In genomic region chr22:35205956-35206355, GRCh38 we compare ENCODE assay signal across 14 cellular contexts. TPM values are rescaled to one million over a fixed set of nuclear protein-coding genes. Genes with fewer than 3 reads are reported as not detected.
A peak's percentile ranks its signal among the peaks of the same experiment; 100 is the strongest.
DNase-seq lines count a peak whose midpoint lies in the region; ATAC-seq, FAIRE-seq and TF ChIP-seq lines count a peak whose summit lies in the region.
"Had no signal": no experiment of that assay in that cellular context is flagged by ENCODE, and none has a peak within 500 bp of the region (broad histone marks: within the 10 kb centered on the region; RNA-seq: fewer than 3 reads in every experiment).

No MANE protein-coding gene starts in this region.

- H3K4me1 ChIP-seq in mesendoderm (ENCODE audit: control insufficient read depth, low read depth, low read length) (peaks cover 4% of the 10 kb centered on the region), left lung (no peaks in the 10 kb centered on the region)
- H3K4me1 ChIP-seq: vagina had no signal

- no peak overlapping the region for H2BK15ac ChIP-seq in mesendoderm (replicated peaks; ENCODE audit: low read depth)

- no peak overlapping the region for H3K4ac ChIP-seq in mesendoderm (ENCODE audit: low read depth, low read length)

- WGBS in mesendoderm (ENCODE audit: extremely low coverage, insufficient coverage, low lambda C conversion rate) = no CpG with 5 or more reads among the region's 5 CpGs

- no peak overlapping the region for H2AK5ac ChIP-seq in mesendoderm (ENCODE audit: low read length)

- FAIRE-seq in bronchial epithelial cell (lab: Jason Lieb, UNC) = no peak
- FAIRE-seq: H1, HepG2, TTC549 had no signal

- no peak overlapping the region for H2BK120ac ChIP-seq in mesendoderm (ENCODE audit: low read depth, low read length)

- H3K9me3 ChIP-seq in left lung = no peaks in the 10 kb centered on the region
- H3K9me3 ChIP-seq: vagina had no signal

- H3K23ac ChIP-seq in mesendoderm (ENCODE audit: low read length) = no peak overlapping the region

- H3K9ac ChIP-seq in mesendoderm (ENCODE audit: low read length) = no peak overlapping the region

- H3K27ac ChIP-seq in mesendoderm (ENCODE audit: low read depth, low read length) = no peak overlapping the region
- H3K27ac ChIP-seq in left lung = no peak overlapping the region
- H3K27ac ChIP-seq: coronary artery, vagina had no signal

- H3K79me2 ChIP-seq in mesendoderm (ENCODE audit: control insufficient read depth, insufficient read depth, low read length) = no peaks in the 10 kb centered on the region

- H3K4me3 ChIP-seq in bronchial epithelial cell (ENCODE audit: low read depth, low read length) = no peak overlapping the region
- H3K4me3 ChIP-seq in mesendoderm (ENCODE audit: low read length) = no peak overlapping the region
- H3K4me3 ChIP-seq in left lung = no peak overlapping the region
- H3K4me3 ChIP-seq: coronary artery, vagina had no signal

- H3K27me3 ChIP-seq in bronchial epithelial cell (ENCODE audit: control insufficient read depth, insufficient read depth, low read length) = no peaks in the 10 kb centered on the region
- H3K27me3 ChIP-seq in mesendoderm (ENCODE audit: insufficient read depth, low read length, poor library complexity) = no peaks in the 10 kb centered on the region
- H3K27me3 ChIP-seq in left lung = peaks cover 0 to 37% of the 10 kb centered on the region in 2 donors
- H3K27me3 ChIP-seq: vagina had no signal

- no peaks in the 10 kb centered on the region for H3K79me1 ChIP-seq in mesendoderm (ENCODE audit: low read length)

- H3K36me3 ChIP-seq in bronchial epithelial cell (ENCODE audit: control insufficient read depth, insufficient read depth, low read length) = no peaks in the 10 kb centered on the region
- H3K36me3 ChIP-seq in mesendoderm (ENCODE audit: control insufficient read depth, insufficient read depth, low read length) = no peaks in the 10 kb centered on the region
- H3K36me3 ChIP-seq in left lung = no peaks in the 10 kb centered on the region
- H3K36me3 ChIP-seq: vagina had no signal

- no peak overlapping the region for H4K8ac ChIP-seq in mesendoderm (ENCODE audit: low read depth, low read length)

- H3K56ac ChIP-seq in mesendoderm (ENCODE audit: low read length) = peak overlapping the region; percentile 53

- intact Hi-C loops in left lung (cut with DNase I) = no loop called here

- no peak for ATAC-seq in HG03469 (IDR thresholded peaks at IDR 0.05; ENCODE audit: unreplicated experiment)
- ATAC-seq in left lung = no peak
- ATAC-seq: HepG2 had no signal

- H4K5ac ChIP-seq in mesendoderm (ENCODE audit: low read length) = no peak overlapping the region

- TF ChIP-seq CTCF in bronchial epithelial cell (IDR thresholded peaks at IDR 0.05; ENCODE audit: insufficient read depth, low read length, severe bottlenecking) (no peak), left lung (IDR thresholded peaks at IDR 0.05) (no peak)

- no peak overlapping the region for H2BK5ac ChIP-seq in mesendoderm (ENCODE audit: low read length)

- peak; percentile 37 for DNase-seq in EH (ENCODE audit: low read depth)
- DNase-seq in M059J (ENCODE audit: low read depth) = peak; percentile 71
- peak; percentile 33 for DNase-seq in bronchial epithelial cell (ENCODE audit: low read depth)
- peak; percentile 52 for DNase-seq in mesendoderm
- no peak for DNase-seq in dedifferentiated amniotic fluid mesenchymal stem cell (ENCODE audit: extremely low spot score)
- no peak for DNase-seq in GM19238 (ENCODE audit: insufficient read length, low spot score)
- DNase-seq in left lung = no peak
- DNase-seq: activated CD4-positive, alpha-beta memory T cell treated with anti-CD3 and anti-CD28 coated beads, Interleukin-2, amount 10 ng/mL, durations not matched to agents 7 days and 5 days had no signal

- H3K18ac ChIP-seq in mesendoderm (ENCODE audit: low read length) = no peak overlapping the region

- no peak overlapping the region for H3K4me2 ChIP-seq in mesendoderm (ENCODE audit: low read length)

RNA-seq across cellular contexts. Expression of gene HMGXB4, which starts 51.3 kb away (rescaled TPM):
- 8.3 and 17.6 TPM in 2 replicates for total RNA-seq in M059J (2014; rRNA removed; shearing (Covaris generic))
- total RNA-seq in bronchial epithelial cell = 11.6 and 12.8 TPM in 2 replicates
- polyA plus RNA-seq in mesendoderm (2013, experiment 1 of 2) = 40.0 TPM
- 39.0 TPM for polyA plus RNA-seq in mesendoderm (2013, experiment 2 of 2)
- 10 to 100 TPM; 19.2 to 19.8 TPM for total RNA-seq in left lung

Comparison
In these comparisons a context has a peak if more than half of its experiments do, and no peak if none do; other contexts are left out.
1. DNase-seq: peak in EH (single experiment), M059J (single experiment), bronchial epithelial cell (single experiment) and mesendoderm (single experiment); none in dedifferentiated amniotic fluid mesenchymal stem cell (single experiment), GM19238 (single experiment) and left lung (0 of 2).